8 cellular contexts compared by ENCODE assay signal in genomic region chr18:23573948-23574431, GRCh38.
DNase-seq lines count a peak whose midpoint lies in the region; ATAC-seq lines count a peak whose summit lies in the region.

No MANE protein-coding gene starts in this region.

- H3K9me3 Mint-ChIP-seq in stimulated activated effector memory CD8-positive, alpha-beta T cell treated with anti-CD3 and anti-CD28 coated beads, Interleukin-12 subunit alpha, Interleukin-12 subunit beta, amount 100 ng/mL, for 72 hours: no peaks in the 10 kb centered on the region

- peaks cover 63% of the 10 kb centered on the region for H3K4me1 Mint-ChIP-seq in stimulated activated effector memory CD8-positive, alpha-beta T cell treated with anti-CD3 and anti-CD28 coated beads, Interleukin-12 subunit alpha, Interleukin-12 subunit beta, amount 100 ng/mL, for 72 hours

- H3K4me3 Mint-ChIP-seq in stimulated activated effector memory CD8-positive, alpha-beta T cell treated with anti-CD3 and anti-CD28 coated beads, Interleukin-12 subunit alpha, Interleukin-12 subunit beta, amount 100 ng/mL, for 72 hours: peak overlapping the region; percentile 64

- H3K27ac Mint-ChIP-seq in stimulated activated effector memory CD8-positive, alpha-beta T cell treated with anti-CD3 and anti-CD28 coated beads, Interleukin-12 subunit alpha, Interleukin-12 subunit beta, amount 100 ng/mL, for 72 hours: peak overlapping the region; percentile 88

- H3K36me3 Mint-ChIP-seq in stimulated activated effector memory CD8-positive, alpha-beta T cell treated with anti-CD3 and anti-CD28 coated beads, Interleukin-12 subunit alpha, Interleukin-12 subunit beta, amount 100 ng/mL, for 72 hours: peaks cover 67% of the 10 kb centered on the region

- DNase-seq in NOMO-1 treated with DMSO at 0.1 percent for 48 hours (lab: John Stamatoyannopoulos, UW; ENCODE audit: unreplicated experiment): peak; percentile 14
- no peak for DNase-seq in NOMO-1 treated with dmso at 0.1 percent for 144 hours (lab: John Stamatoyannopoulos, UW; ENCODE audit: unreplicated experiment)
- peak; percentile 48 to 51 for DNase-seq in activated T-cell treated with anti-CD3 and anti-CD28 coated beads, Interleukin-2, amount 50 U/mL, for 48 hours
- peak; percentile 66 for DNase-seq in hepatic stellate cell (ENCODE audit: low spot score)
- peak; percentile 17 to 64 for DNase-seq in stimulated activated effector memory CD8-positive, alpha-beta T cell treated with anti-CD3 and anti-CD28 coated beads, Interleukin-12 subunit alpha, Interleukin-12 subunit beta, amount 100 ng/mL, for 72 hours (ENCODE audit: low spot score in 2 of 2)

- peak; percentile 87 for ATAC-seq in stimulated activated effector memory CD8-positive, alpha-beta T cell treated with anti-CD3 and anti-CD28 coated beads, Interleukin-12 subunit alpha, Interleukin-12 subunit beta, amount 100 ng/mL, for 72 hours
- no peak for ATAC-seq in HG02759 (IDR thresholded peaks at IDR 0.05; ENCODE audit: unreplicated experiment)
- no peak for ATAC-seq in GM21447 (IDR thresholded peaks at IDR 0.05; ENCODE audit: unreplicated experiment)
- ATAC-seq in HG03039 (IDR thresholded peaks at IDR 0.05; ENCODE audit: unreplicated experiment): no peak
